In genomic region chr2:113277474-113278072, GRCh38 we compare ENCODE assay signal across 13 cellular contexts. TPM values are rescaled to one million over a fixed set of nuclear protein-coding genes. Genes with fewer than 3 reads are reported as not detected.
A peak's percentile ranks its signal among the peaks of the same experiment; 100 is the strongest.
DNase-seq lines count a peak whose midpoint lies in the region; ATAC-seq and TF ChIP-seq lines count a peak whose summit lies in the region.
"Had no signal": no experiment of that assay in that cellular context is flagged by ENCODE, and none has a peak within 500 bp of the region (broad histone marks: within the 10 kb centered on the region; RNA-seq: fewer than 3 reads in every experiment).

No MANE protein-coding gene starts in this region.

- H2AFZ ChIP-seq in SK-N-SH (ENCODE audit: low read depth): no peak overlapping the region

- POLR2A ChIA-PET in SK-N-SH (lab: Yijun Ruan, JAX): no interaction called here

- TF ChIP-seq CTCF in SK-N-SH (IDR thresholded peaks at IDR 0.05): no peak
- no peak for TF ChIP-seq CTCF in progenitor cell of endocrine pancreas (IDR thresholded peaks at IDR 0.05; ENCODE audit: unreplicated experiment)

- peaks cover 3% of the 10 kb centered on the region for H3F3A ChIP-seq in SK-N-SH (replicated peaks; ENCODE audit: insufficient read depth)

- peaks cover 2% of the 10 kb centered on the region for H3K36me3 Mint-ChIP-seq in activated naive CD8-positive, alpha-beta T cell
- H3K36me3 Mint-ChIP-seq in progenitor cell of endocrine pancreas (ENCODE audit: insufficient read depth): no peaks in the 10 kb centered on the region
- H3K36me3 Mint-ChIP-seq: natural killer cell treated with Interleukin-12 subunit alpha and Interleukin-12 subunit beta and Interleukin-15 and Interleukin-18, amount 100 ng/mL, for 72 hours had no signal

- no peak overlapping the region for H3K4me2 ChIP-seq in SK-N-SH

- no peak for TF ChIP-seq RAD21 in SK-N-SH (IDR thresholded peaks at IDR 0.05; ENCODE audit: low read length)

- CTCF ChIA-PET in SK-N-SH (lab: Yijun Ruan, JAX): interaction anchor here (0.7 to 1.6 kb wide), 8 partner anchors 9 to 141 kb away, joined by 3 to 6 read pairs (median 3); no protein-coding TSS in a partner anchor

- no peak overlapping the region for H3K27ac Mint-ChIP-seq in activated naive CD8-positive, alpha-beta T cell
- H3K27ac Mint-ChIP-seq in progenitor cell of endocrine pancreas: no peak overlapping the region
- H3K27ac Mint-ChIP-seq: natural killer cell treated with Interleukin-12 subunit alpha and Interleukin-12 subunit beta and Interleukin-15 and Interleukin-18, amount 100 ng/mL, for 72 hours had no signal

- H3K27me3 Mint-ChIP-seq in activated naive CD8-positive, alpha-beta T cell: peaks cover 16% of the 10 kb centered on the region
- peaks cover 97% of the 10 kb centered on the region for H3K27me3 Mint-ChIP-seq in progenitor cell of endocrine pancreas

- 57% methylated on average over 6 of the region's 56 CpGs for WGBS in SK-N-SH (ENCODE audit: low lambda C conversion rate)

- H3K9me2 ChIP-seq in SK-N-SH: no peaks in the 10 kb centered on the region

- no peaks in the 10 kb centered on the region for H3K79me2 ChIP-seq in SK-N-SH (ENCODE audit: insufficient read depth)

- H3K9me3 ChIP-seq in SK-N-SH: no peaks in the 10 kb centered on the region

- H3K4me1 ChIP-seq in SK-N-SH (ENCODE audit: control insufficient read depth in 1 of 2, insufficient read depth in 2 of 2, low read depth in 1 of 2, low read length in 1 of 2): no peaks in the 10 kb centered on the region; a peak in 1 of 4 replicates

- no peaks in the 10 kb centered on the region for H3K36me3 ChIP-seq in SK-N-SH (replicated peaks in 1 of 2; ENCODE audit: control insufficient read depth in 1 of 2, insufficient read depth in 2 of 2, low read length in 1 of 2)

- H3K9me3 Mint-ChIP-seq in activated naive CD8-positive, alpha-beta T cell (ENCODE audit: low read depth): no peaks in the 10 kb centered on the region
- H3K9me3 Mint-ChIP-seq in progenitor cell of endocrine pancreas (ENCODE audit: low read depth): no peaks in the 10 kb centered on the region
- H3K9me3 Mint-ChIP-seq: natural killer cell treated with Interleukin-12 subunit alpha and Interleukin-12 subunit beta and Interleukin-15 and Interleukin-18, amount 100 ng/mL, for 72 hours had no signal

- no peak for TF ChIP-seq EP300 in SK-N-SH (IDR thresholded peaks at IDR 0.05; ENCODE audit: borderline replicate concordance in 1 of 2, low read depth in 1 of 2, low read length in 1 of 2)

- H3K27me3 ChIP-seq in SK-N-SH (ENCODE audit: insufficient read depth): peaks cover 61% of the 10 kb centered on the region

- no peaks in the 10 kb centered on the region for H4K20me1 ChIP-seq in SK-N-SH (ENCODE audit: insufficient read depth)

- H3K4me3 ChIP-seq in SK-N-SH (ENCODE audit: low read depth in 2 of 2, low read length in 1 of 2) (no peak overlapping the region), iPS-11a (ENCODE audit: low read depth, low read length) (peak overlapping the region; percentile 22)
- H3K4me3 ChIP-seq: SK-N-MC had no signal

- DNase-seq in SK-N-SH (peak; percentile 27), progenitor cell of endocrine pancreas (ENCODE audit: low spot score, unreplicated experiment) (no peak), SKM-1 (lab: John Stamatoyannopoulos, UW; ENCODE audit: unreplicated experiment) (no peak), A172 (ENCODE audit: low spot score) (no peak)
- DNase-seq: activated CD4-positive, alpha-beta T cell treated with anti-CD3 and anti-CD28 coated beads for 4 hours; NCI-H69 had no signal

- H3K4me1 Mint-ChIP-seq in activated naive CD8-positive, alpha-beta T cell (ENCODE audit: low read depth): peaks cover 28% of the 10 kb centered on the region
- peaks cover 2% of the 10 kb centered on the region for H3K4me1 Mint-ChIP-seq in progenitor cell of endocrine pancreas (ENCODE audit: low read depth)

- ATAC-seq in SK-N-SH treated with all-trans-retinoic acid at 6 μM for 48 hours: no peak; the same call in 2 of the 3 replicates
- no peak for ATAC-seq in GM19023 (IDR thresholded peaks at IDR 0.05; ENCODE audit: unreplicated experiment)
- ATAC-seq: natural killer cell treated with Interleukin-12 subunit alpha and Interleukin-12 subunit beta and Interleukin-15 and Interleukin-18, amount 100 ng/mL, for 72 hours had no signal

- peak overlapping the region; percentile 78 for H3K4me3 Mint-ChIP-seq in activated naive CD8-positive, alpha-beta T cell
- peak overlapping the region; percentile 48 for H3K4me3 Mint-ChIP-seq in progenitor cell of endocrine pancreas (ENCODE audit: low read depth)
- H3K4me3 Mint-ChIP-seq: natural killer cell treated with Interleukin-12 subunit alpha and Interleukin-12 subunit beta and Interleukin-15 and Interleukin-18, amount 100 ng/mL, for 72 hours had no signal

- no peak overlapping the region for H3K9ac ChIP-seq in SK-N-SH

- no peak overlapping the region for H3K27ac ChIP-seq in SK-N-SH (ENCODE audit: low read depth in 2 of 2, low read length in 1 of 2)
- H3K27ac ChIP-seq: 22Rv1, SK-N-MC had no signal

TF ChIP-seq in SK-N-SH, 30 proteins besides CTCF, POLR2A, EP300 and RAD21 (continues in another document):
- TF ChIP-seq, protein P1, sequence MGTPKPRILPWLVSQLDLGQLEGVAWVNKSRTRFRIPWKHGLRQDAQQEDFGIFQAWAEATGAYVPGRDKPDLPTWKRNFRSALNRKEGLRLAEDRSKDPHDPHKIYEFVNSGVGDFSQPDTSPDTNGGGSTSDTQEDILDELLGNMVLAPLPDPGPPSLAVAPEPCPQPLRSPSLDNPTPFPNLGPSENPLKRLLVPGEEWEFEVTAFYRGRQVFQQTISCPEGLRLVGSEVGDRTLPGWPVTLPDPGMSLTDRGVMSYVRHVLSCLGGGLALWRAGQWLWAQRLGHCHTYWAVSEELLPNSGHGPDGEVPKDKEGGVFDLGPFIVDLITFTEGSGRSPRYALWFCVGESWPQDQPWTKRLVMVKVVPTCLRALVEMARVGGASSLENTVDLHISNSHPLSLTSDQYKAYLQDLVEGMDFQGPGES (IDR thresholded peaks at IDR 0.05; ENCODE audit: low read depth, low read length): no peak
- TF ChIP-seq GATA2 (CRISPR knock-in tag; IDR thresholded peaks at IDR 0.05): no peak
- TF ChIP-seq FOXJ3 (CRISPR knock-in tag; IDR thresholded peaks at IDR 0.05): no peak
- no peak for TF ChIP-seq FOSL2 (IDR thresholded peaks at IDR 0.05; ENCODE audit: borderline replicate concordance, low read depth)
- TF ChIP-seq, protein P2, sequence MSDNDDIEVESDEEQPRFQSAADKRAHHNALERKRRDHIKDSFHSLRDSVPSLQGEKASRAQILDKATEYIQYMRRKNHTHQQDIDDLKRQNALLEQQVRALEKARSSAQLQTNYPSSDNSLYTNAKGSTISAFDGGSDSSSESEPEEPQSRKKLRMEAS (IDR thresholded peaks at IDR 0.05; ENCODE audit: low read depth): no peak
- no peak for TF ChIP-seq RXRA (IDR thresholded peaks at IDR 0.05; ENCODE audit: borderline replicate concordance, low read depth)
- no peak for TF ChIP-seq ELF1 (IDR thresholded peaks at IDR 0.05)

TF ChIP-seq in SK-N-SH treated with all-trans-retinoic acid at 6 μM for 48 hours, 23 proteins besides CTCF, POLR2A, EP300 and RAD21 (continues in another document):
- TF ChIP-seq ISL1 (CRISPR knock-in tag; IDR thresholded peaks at IDR 0.05) (no peak), PATZ1 (CRISPR knock-in tag; IDR thresholded peaks at IDR 0.05; ENCODE audit: borderline replicate concordance) (no peak), GLIS3 (CRISPR knock-in tag; IDR thresholded peaks at IDR 0.05) (no peak), CSRNP3 (CRISPR knock-in tag; IDR thresholded peaks at IDR 0.05) (no peak)
- TF ChIP-seq, protein P3, sequence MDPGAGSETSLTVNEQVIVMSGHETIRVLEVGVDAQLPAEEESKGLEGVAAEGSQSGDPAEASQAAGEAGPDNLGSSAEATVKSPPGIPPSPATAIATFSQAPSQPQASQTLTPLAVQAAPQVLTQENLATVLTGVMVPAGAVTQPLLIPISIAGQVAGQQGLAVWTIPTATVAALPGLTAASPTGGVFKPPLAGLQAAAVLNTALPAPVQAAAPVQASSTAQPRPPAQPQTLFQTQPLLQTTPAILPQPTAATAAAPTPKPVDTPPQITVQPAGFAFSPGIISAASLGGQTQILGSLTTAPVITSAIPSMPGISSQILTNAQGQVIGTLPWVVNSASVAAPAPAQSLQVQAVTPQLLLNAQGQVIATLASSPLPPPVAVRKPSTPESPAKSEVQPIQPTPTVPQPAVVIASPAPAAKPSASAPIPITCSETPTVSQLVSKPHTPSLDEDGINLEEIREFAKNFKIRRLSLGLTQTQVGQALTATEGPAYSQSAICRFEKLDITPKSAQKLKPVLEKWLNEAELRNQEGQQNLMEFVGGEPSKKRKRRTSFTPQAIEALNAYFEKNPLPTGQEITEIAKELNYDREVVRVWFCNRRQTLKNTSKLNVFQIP (CRISPR knock-in tag; IDR thresholded peaks at IDR 0.05; ENCODE audit: borderline replicate concordance, low read depth): no peak

RNA-seq across cellular contexts. Expression of gene PAX8, which starts 1.1 kb away (rescaled TPM):
- polyA plus RNA-seq in SK-N-SH (2012; rRNA removed): 0.08 and 0.23 TPM in 2 replicates
- polyA plus RNA-seq in SK-N-SH (2012; cell fraction: cytosol; rRNA removed): 0.04 and 0.08 TPM in 2 replicates
- polyA plus RNA-seq in SK-N-SH (2012; cell fraction: nucleus; rRNA removed): 0.18 and 0.23 TPM in 2 replicates
- 3.9 and 8.4 TPM in 2 replicates for total RNA-seq in progenitor cell of endocrine pancreas
- 1.4 and 1.8 TPM in 2 replicates for total RNA-seq in A172 (2014; rRNA removed; shearing (Covaris generic))
